ENCODE assay signal across 8 cellular contexts in the genomic region with DNA sequence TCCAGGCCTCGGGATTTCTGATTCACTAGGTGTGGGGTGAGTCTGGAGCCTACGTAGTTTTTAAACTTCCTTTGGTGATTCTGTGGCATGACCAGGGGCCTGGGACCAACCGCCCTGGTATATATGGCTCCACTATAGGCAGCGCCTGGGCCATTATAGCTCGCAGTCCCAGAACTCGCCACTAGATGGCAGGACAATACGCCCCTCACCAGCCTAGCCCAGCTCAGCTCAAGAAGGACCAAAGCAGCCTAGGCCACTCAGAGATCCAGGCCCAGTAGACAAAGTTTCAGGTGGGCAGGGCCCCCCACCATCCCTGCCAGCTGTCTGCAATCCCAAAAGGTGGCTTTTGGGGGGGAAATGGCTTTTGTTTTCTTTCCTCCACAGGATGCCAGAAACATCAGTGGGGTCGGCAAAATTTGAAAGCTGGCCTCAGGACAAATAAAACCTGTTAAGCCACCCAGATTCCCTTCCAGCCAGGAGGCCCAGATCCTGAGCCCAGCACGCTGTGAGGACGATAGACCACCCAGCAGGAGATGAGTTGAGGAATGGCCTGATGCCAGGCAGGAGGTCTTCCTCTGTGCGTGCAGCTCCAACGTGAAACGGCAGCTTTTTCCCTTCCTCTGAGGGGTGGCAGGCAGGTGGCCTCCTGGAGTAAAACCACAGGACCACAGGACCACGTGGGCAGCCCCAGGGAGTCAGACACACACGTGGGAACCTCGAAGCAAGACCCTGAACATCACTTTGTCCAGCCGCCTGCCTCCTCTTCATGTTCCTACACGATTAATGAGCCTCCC. TPM values are rescaled to one million over a fixed set of nuclear protein-coding genes. Genes with fewer than 3 reads are reported as not detected.
DNase-seq lines count a peak whose midpoint lies in the region; ATAC-seq and TF ChIP-seq lines count a peak whose summit lies in the region.

No MANE protein-coding gene starts in this region.

- no peaks in the 10 kb centered on the region for H3K4me1 Mint-ChIP-seq in activated T-helper 1 cell treated with anti-CD3 and anti-CD28 coated beads, Interleukin-12 subunit alpha, Interleukin-12 subunit beta, Interleukin-2, Interleukin-4 antibody, amounts not matched to agents 30 ng/mL and 10 ng/mL and 1 ng/mL, durations not matched to agents 14 hours and 24 hours and 36 hours (ENCODE audit: low read depth)

- H3K9me3 Mint-ChIP-seq in activated T-helper 1 cell treated with anti-CD3 and anti-CD28 coated beads, Interleukin-12 subunit alpha, Interleukin-12 subunit beta, Interleukin-2, Interleukin-4 antibody, amounts not matched to agents 30 ng/mL and 10 ng/mL and 1 ng/mL, durations not matched to agents 14 hours and 24 hours and 36 hours = no peaks in the 10 kb centered on the region

- H3K27ac Mint-ChIP-seq in activated T-helper 1 cell treated with anti-CD3 and anti-CD28 coated beads, Interleukin-12 subunit alpha, Interleukin-12 subunit beta, Interleukin-2, Interleukin-4 antibody, amounts not matched to agents 30 ng/mL and 10 ng/mL and 1 ng/mL, durations not matched to agents 14 hours and 24 hours and 36 hours = no peak overlapping the region

- H3K4me3 ChIP-seq in fibroblast of pulmonary artery (replicated peaks; ENCODE audit: low read depth, low read length) (no peak overlapping the region), osteoblast (ENCODE audit: insufficient read depth, low read length) (no peak overlapping the region), thoracic aorta (no peak overlapping the region)

- no peak overlapping the region for H3K4me2 ChIP-seq in osteoblast (ENCODE audit: insufficient read depth, low read length)

- peak; percentile 95 for TF ChIP-seq RAD21 in Ishikawa (IDR thresholded peaks at IDR 0.05; ENCODE audit: low read depth)

- no peak overlapping the region for H2AFZ ChIP-seq in osteoblast (ENCODE audit: low read length)

- H3K27me3 ChIP-seq in osteoblast (ENCODE audit: insufficient read depth, low read length) (peaks cover 16% of the 10 kb centered on the region), thoracic aorta (replicated peaks; ENCODE audit: insufficient read depth) (no peaks in the 10 kb centered on the region)

- H3K27me3 Mint-ChIP-seq in activated T-helper 1 cell treated with anti-CD3 and anti-CD28 coated beads, Interleukin-12 subunit alpha, Interleukin-12 subunit beta, Interleukin-2, Interleukin-4 antibody, amounts not matched to agents 30 ng/mL and 10 ng/mL and 1 ng/mL, durations not matched to agents 14 hours and 24 hours and 36 hours (ENCODE audit: insufficient read depth) = peaks cover 8% of the 10 kb centered on the region

- DNase-seq in NCI-H1436 (lab: John Stamatoyannopoulos, UW) (peak; percentile 34), NCI-H1436 treated with DMSO at 0.1 percent for 48 hours (lab: John Stamatoyannopoulos, UW) (no peak), RPMI8226 (peak; percentile 82), fibroblast of pulmonary artery (ENCODE audit: low read depth) (peak; percentile 76), osteoblast (ENCODE audit: insufficient read length, low spot score, missing footprints) (peak; percentile 95), thoracic aorta (ENCODE audit: low spot score) (no peak)
- DNase-seq in activated T-helper 1 cell treated with anti-CD3 and anti-CD28 coated beads, Interleukin-12 subunit alpha, Interleukin-12 subunit beta, Interleukin-2, Interleukin-4 antibody, amounts not matched to agents 30 ng/mL and 10 ng/mL and 1 ng/mL, durations not matched to agents 14 hours and 24 hours and 36 hours (ENCODE audit: low spot score) = peak; percentile 62

- TF ChIP-seq CTCF in fibroblast of pulmonary artery (IDR thresholded peaks at IDR 0.05; ENCODE audit: low read length, missing control alignments) (peak; percentile 91), osteoblast (IDR thresholded peaks at IDR 0.05; ENCODE audit: extremely low read depth, low read depth, low read length) (peak; percentile 88), thoracic aorta (IDR thresholded peaks at IDR 0.05) (peak; percentile 89)

- no peak overlapping the region for H3K27ac ChIP-seq in osteoblast (ENCODE audit: low read depth, low read length)
- H3K27ac ChIP-seq in thoracic aorta = no peak overlapping the region

- intact Hi-C loops in activated T-helper 1 cell treated with anti-CD3 and anti-CD28 coated beads, Interleukin-12 subunit alpha, Interleukin-12 subunit beta, Interleukin-2, Interleukin-4 antibody, amounts not matched to agents 30 ng/mL and 10 ng/mL and 1 ng/mL, durations not matched to agents 14 hours and 24 hours and 36 hours (cut with micrococcal nuclease) = loop anchor here (1.0 to 5.0 kb wide), 5 partner anchors 24 to 304 kb away; a partner anchor contains a TSS

- no peaks in the 10 kb centered on the region for H4K20me1 ChIP-seq in osteoblast (ENCODE audit: insufficient read depth, low read length)

- H3K4me1 ChIP-seq in osteoblast (ENCODE audit: insufficient read depth, low read length) = no peaks in the 10 kb centered on the region
- no peaks in the 10 kb centered on the region for H3K4me1 ChIP-seq in thoracic aorta (ENCODE audit: control insufficient read depth in 1 of 2, low read depth in 2 of 2)

- H3K36me3 Mint-ChIP-seq in activated T-helper 1 cell treated with anti-CD3 and anti-CD28 coated beads, Interleukin-12 subunit alpha, Interleukin-12 subunit beta, Interleukin-2, Interleukin-4 antibody, amounts not matched to agents 30 ng/mL and 10 ng/mL and 1 ng/mL, durations not matched to agents 14 hours and 24 hours and 36 hours (ENCODE audit: low read depth) = no peaks in the 10 kb centered on the region

- H3K36me3 ChIP-seq in osteoblast (ENCODE audit: insufficient read depth, low read length) = no peaks in the 10 kb centered on the region
- H3K36me3 ChIP-seq in thoracic aorta = no peaks in the 10 kb centered on the region

- H3K79me2 ChIP-seq in osteoblast (ENCODE audit: insufficient read depth, low read length) = no peaks in the 10 kb centered on the region

- ATAC-seq in thoracic aorta (ENCODE audit: insufficient number of reproducible peaks, low FRiP score, low read depth) = peak; percentile 40

- TF ChIP-seq EP300 in Ishikawa (IDR thresholded peaks at IDR 0.05; ENCODE audit: borderline replicate concordance) = no peak

- H3K4me3 Mint-ChIP-seq in activated T-helper 1 cell treated with anti-CD3 and anti-CD28 coated beads, Interleukin-12 subunit alpha, Interleukin-12 subunit beta, Interleukin-2, Interleukin-4 antibody, amounts not matched to agents 30 ng/mL and 10 ng/mL and 1 ng/mL, durations not matched to agents 14 hours and 24 hours and 36 hours = no peak overlapping the region

- H3K9me3 ChIP-seq in osteoblast (ENCODE audit: low read depth, low read length) (peaks cover 5% of the 10 kb centered on the region), thoracic aorta (no peaks in the 10 kb centered on the region)

TF ChIP-seq in Ishikawa, 13 proteins besides CTCF, POLR2A, EP300 and RAD21:
- TF ChIP-seq YY1 (IDR thresholded peaks at IDR 0.05; ENCODE audit: low read depth) = 0 out of 2 replicates have a peak, but pooled peaks have one; percentile 33
- no peak for TF ChIP-seq ZBTB7A (IDR thresholded peaks at IDR 0.05; ENCODE audit: low read depth)

RNA-seq across cellular contexts. Expression of a gene that starts 24.8 kb away (rescaled TPM):
- 0.21 TPM in 1 of 2 replicates, not detected in the other for total RNA-seq in activated T-helper 1 cell treated with anti-CD3 and anti-CD28 coated beads, Interleukin-12 subunit alpha, Interleukin-12 subunit beta, Interleukin-2, Interleukin-4 antibody, amounts not matched to agents 30 ng/mL and 10 ng/mL and 1 ng/mL, durations not matched to agents 14 hours and 24 hours and 36 hours
- total RNA-seq in osteoblast = 0.59 and 0.72 TPM in 2 replicates
- total RNA-seq in thoracic aorta = 1 to 10 TPM; 2.0 to 5.9 TPM

Comparison
In these comparisons a context has a peak if more than half of its experiments do, and no peak if none do; other contexts are left out.
1. DNase-seq: peak in NCI-H1436 (single experiment), RPMI8226 (single experiment), activated T-helper 1 cell treated with anti-CD3 and anti-CD28 coated beads, Interleukin-12 subunit alpha, Interleukin-12 subunit beta, Interleukin-2, Interleukin-4 antibody, amounts not matched to agents 30 ng/mL and 10 ng/mL and 1 ng/mL, durations not matched to agents 14 hours and 24 hours and 36 hours (single experiment), fibroblast of pulmonary artery (single experiment) and osteoblast (single experiment); none in NCI-H1436 treated with DMSO at 0.1 percent for 48 hours (single experiment) and thoracic aorta (single experiment).
2. Peak in every context shown above with its lines, with median percentiles within 50 percentile points of each other: CTCF ChIP-seq.